In genomic region chr2:131105950-131106801, GRCh38 we compare ENCODE assay signal across 8 cellular contexts. TPM values are rescaled to one million over a fixed set of nuclear protein-coding genes. Genes with fewer than 3 reads are reported as not detected.
DNase-seq lines count a peak whose midpoint lies in the region; ATAC-seq and TF ChIP-seq lines count a peak whose summit lies in the region.

No MANE protein-coding gene starts in this region.

- intact Hi-C loops in adrenal gland (cut with DNase I): no loop called here

- peak overlapping the region; percentile 94 to 99 (median 97) for H3K27ac ChIP-seq in adrenal gland

- H3K4me3 ChIP-seq in adrenal gland: peak overlapping the region; percentile 46 to 99 (median 84)
- H3K4me3 ChIP-seq in skeletal muscle cell (ENCODE audit: low read depth, low read length): peak overlapping the region; percentile 97

- no peaks in the 10 kb centered on the region for H3K27me3 ChIP-seq in adrenal gland

- no peaks in the 10 kb centered on the region for H3K9me3 ChIP-seq in adrenal gland (replicated peaks in 1 of 3)

- no peaks in the 10 kb centered on the region for H3K36me3 ChIP-seq in adrenal gland (replicated peaks in 1 of 2)

- peaks cover 20 to 35% of the 10 kb centered on the region in 2 donors for H3K4me1 ChIP-seq in adrenal gland (replicated peaks in 1 of 2)

- ATAC-seq in GM18870 (IDR thresholded peaks at IDR 0.05; ENCODE audit: unreplicated experiment): peak; percentile 41
- ATAC-seq in HG03095 (IDR thresholded peaks at IDR 0.05; ENCODE audit: unreplicated experiment): peak; percentile 43

- no peak for TF ChIP-seq CTCF in adrenal gland (IDR thresholded peaks at IDR 0.05)

- peak in 1 of 2 donors; percentile 67 for TF ChIP-seq POLR2A in adrenal gland (IDR thresholded peaks at IDR 0.05)

- DNase-seq in AG20443 (ENCODE audit: low spot score): peak; percentile 71
- DNase-seq in OCI-M1 (lab: John Stamatoyannopoulos, UW): peak; percentile 85
- DNase-seq in adrenal gland: peak; percentile 51 to 81 (median 74)
- DNase-seq in hepatic stellate cell (ENCODE audit: low spot score): peak; percentile 72
- DNase-seq in skeletal muscle cell (ENCODE audit: low read depth): no peak
- DNase-seq in mesenteric fat pad (ENCODE audit: low spot score): no peak

- 0 to 2% (median 1%) methylated on average over 18 to 19 of the region's 19 CpGs for WGBS in adrenal gland, 4 donors

RNA-seq across cellular contexts. Expression of gene PLEKHB2, which starts 1.0 kb away (rescaled TPM):
- total RNA-seq in adrenal gland: 100 to 1,000 TPM in 3 of 8 donors, 10 to 100 TPM in 5; 75.1 to 146 (median 96.0) TPM
- polyA plus RNA-seq in adrenal gland: 100 to 1,000 TPM in 1 of 3 donors, 10 to 100 TPM in 2; 16.1 to 181 (median 23.1) TPM
- 68.2 TPM for total RNA-seq in mesenteric fat pad

RNA-seq across cellular contexts. Expression of gene FAM168B, which starts 12.9 kb away (rescaled TPM):
- total RNA-seq in adrenal gland (100 to 1,000 TPM in 4 of 8 donors, 10 to 100 TPM in 4; 92.0 to 139 (median 103) TPM), mesenteric fat pad (120 TPM)
- polyA plus RNA-seq in adrenal gland: 10 to 100 TPM; 15.7 to 61.6 (median 19.9) TPM

Comparison
In these comparisons a context has a peak if more than half of its experiments do, and no peak if none do; other contexts are left out.
1. DNase-seq: peak in AG20443 (single experiment), OCI-M1 (single experiment), adrenal gland (7 of 7) and hepatic stellate cell (single experiment); none in skeletal muscle cell (single experiment) and mesenteric fat pad (single experiment).